In the genomic region with DNA sequence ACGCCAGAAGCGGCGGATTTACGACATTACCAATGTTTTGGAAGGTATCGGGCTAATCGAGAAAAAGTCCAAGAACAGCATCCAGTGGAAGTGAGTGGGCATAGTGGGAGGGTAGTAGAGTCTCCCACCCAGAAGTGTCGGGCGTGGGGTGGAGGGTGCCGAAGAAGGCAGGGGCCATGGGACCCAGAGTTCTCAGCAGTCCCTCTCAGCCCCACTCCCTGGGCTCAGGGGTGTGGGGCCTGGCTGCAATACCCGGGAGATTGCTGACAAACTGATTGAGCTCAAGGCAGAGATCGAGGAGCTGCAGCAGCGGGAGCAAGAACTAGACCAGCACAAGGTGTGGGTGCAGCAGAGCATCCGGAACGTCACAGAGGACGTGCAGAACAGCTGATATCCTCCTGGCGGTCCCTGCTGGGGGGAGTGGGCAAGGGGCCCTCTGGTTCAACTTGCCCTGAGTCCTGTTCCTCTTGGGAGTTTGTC, we compare ENCODE assay signal across 1 cellular context.
TF ChIP-seq lines count a peak whose summit lies in the region.

No MANE protein-coding gene starts in this region.

TF ChIP-seq in H1, 55 proteins besides CTCF, POLR2A, EP300 and RAD21:
- TF ChIP-seq TAF1 (IDR thresholded peaks at IDR 0.05; ENCODE audit: low read depth, low read length) = no peak
- TF ChIP-seq ASH2L (IDR thresholded peaks at IDR 0.05; ENCODE audit: low read length) = no peak
- TF ChIP-seq CBX8 (IDR thresholded peaks at IDR 0.05; ENCODE audit: borderline replicate concordance, low read depth, low read length) = no peak
- TF ChIP-seq KDM1A (IDR thresholded peaks at IDR 0.05; ENCODE audit: borderline replicate concordance, low read length) = no peak
- no peak for TF ChIP-seq RFX5 (IDR thresholded peaks at IDR 0.05; ENCODE audit: borderline replicate concordance, low read depth, low read length)
- no peak for TF ChIP-seq POU5F1 (IDR thresholded peaks at IDR 0.05; ENCODE audit: low read depth, low read length)
- TF ChIP-seq ZNF274 (IDR thresholded peaks at IDR 0.05; ENCODE audit: borderline replicate concordance, extremely low read depth, low read length) = no peak
- TF ChIP-seq PHF8 (conservative IDR thresholded peaks at IDR 0.05; ENCODE audit: low read depth, low read length) = no peak
TF ChIP-seq in H1: peak in this region for 0.
